In the genomic region with DNA sequence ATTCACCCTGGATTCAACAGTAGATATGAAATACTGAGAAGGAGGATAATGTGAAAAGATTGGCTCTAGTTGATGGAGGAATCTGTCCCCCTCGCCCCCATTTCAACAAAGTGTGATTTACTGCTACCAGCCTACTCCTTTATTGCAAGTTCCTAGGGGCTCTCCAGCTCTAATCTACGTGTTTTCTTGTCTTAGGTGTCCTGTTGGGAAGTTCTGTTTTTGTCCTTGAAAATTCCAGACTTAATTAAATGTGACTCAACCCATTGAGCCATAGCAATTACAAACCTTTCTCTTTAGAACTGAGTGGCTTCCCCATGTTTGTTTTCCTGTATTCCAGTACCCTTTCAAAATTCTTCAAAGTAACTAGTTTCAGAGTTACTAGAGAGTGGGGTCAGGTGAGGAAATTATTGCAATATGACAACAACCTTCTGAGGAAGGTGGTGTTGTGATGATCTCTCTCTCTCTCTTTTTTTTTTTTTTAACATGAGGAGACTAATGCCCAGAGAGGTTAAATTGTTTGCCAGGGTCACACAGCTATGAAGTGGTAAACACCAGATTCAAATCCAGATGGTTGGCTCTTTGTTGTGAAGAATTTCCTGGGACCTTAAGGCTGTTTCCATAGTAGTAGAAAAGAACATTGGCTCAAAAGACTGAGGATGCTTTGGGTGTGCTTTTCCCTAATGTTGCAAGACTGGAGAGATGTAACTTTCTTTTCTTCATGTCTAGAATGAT, we compare ENCODE assay signal across 11 cellular contexts. TPM values are rescaled to one million over a fixed set of nuclear protein-coding genes. Genes with fewer than 3 reads are reported as not detected.
DNase-seq lines count a peak whose midpoint lies in the region; ATAC-seq and TF ChIP-seq lines count a peak whose summit lies in the region.
"Had no signal": no experiment of that assay in that cellular context is flagged by ENCODE, and none has a peak within 500 bp of the region (broad histone marks: within the 10 kb centered on the region; RNA-seq: fewer than 3 reads in every experiment).

No MANE protein-coding gene starts in this region.

- H3K9me3 Mint-ChIP-seq in HFFc6, result peaks cover 3% of the 10 kb centered on the region; the same call in 1 of the 2 replicates
- H3K9me3 Mint-ChIP-seq in nephron progenitor cell, result no peaks in the 10 kb centered on the region
- no peaks in the 10 kb centered on the region for H3K9me3 Mint-ChIP-seq in stimulated activated naive B cell treated with anti-CD40 and anti-IgM and Interleukin-4, amounts not matched to agents 10 μg/mL and 1 μg/mL and 100 μg/mL, for 72 hours

- peaks cover 2% of the 10 kb centered on the region; the same call in 1 of the 2 replicates for H3K27me3 Mint-ChIP-seq in HFFc6 (ENCODE audit: insufficient read depth)
- H3K27me3 Mint-ChIP-seq in nephron progenitor cell (ENCODE audit: low read depth, poor library complexity), result peaks cover 10% of the 10 kb centered on the region
- peaks cover 20 to 33% of the 10 kb centered on the region in 2 donors for H3K27me3 Mint-ChIP-seq in stimulated activated naive B cell treated with anti-CD40 and anti-IgM and Interleukin-4, amounts not matched to agents 10 μg/mL and 1 μg/mL and 100 μg/mL, for 72 hours

- no peaks in the 10 kb centered on the region for H3K36me3 ChIP-seq in duodenal mucosa (ENCODE audit: control insufficient read depth in 1 of 2, insufficient read depth in 2 of 2, low read length in 2 of 2)
- H3K36me3 ChIP-seq: thyroid gland had no signal

- H3K4me1 ChIP-seq in duodenal mucosa (ENCODE audit: control insufficient read depth in 1 of 2, insufficient read depth in 2 of 2, low read length in 2 of 2), result peaks cover 15 to 25% of the 10 kb centered on the region in 2 donors

- H3K9ac ChIP-seq in duodenal mucosa (ENCODE audit: low read depth in 1 of 2, low read length in 2 of 2), result no peak overlapping the region

- H3K4me1 Mint-ChIP-seq in HFFc6 (ENCODE audit: low read depth) (peaks cover 78% of the 10 kb centered on the region), nephron progenitor cell (peaks cover 51% of the 10 kb centered on the region)
- peaks cover 10 to 26% of the 10 kb centered on the region in 2 donors for H3K4me1 Mint-ChIP-seq in stimulated activated naive B cell treated with anti-CD40 and anti-IgM and Interleukin-4, amounts not matched to agents 10 μg/mL and 1 μg/mL and 100 μg/mL, for 72 hours

- H3K4me3 ChIP-seq in AG10803 (ENCODE audit: low read length) (no peak overlapping the region), duodenal mucosa (ENCODE audit: low read depth in 1 of 2, low read length in 2 of 2) (no peak overlapping the region)
- H3K4me3 ChIP-seq: thyroid gland had no signal

- ATAC-seq in stimulated activated naive B cell treated with anti-CD40 and anti-IgM and Interleukin-4, amounts not matched to agents 10 μg/mL and 1 μg/mL and 100 μg/mL, for 72 hours (replicated peaks), result no peak
- no peak for ATAC-seq in HG03045 (IDR thresholded peaks at IDR 0.05; ENCODE audit: unreplicated experiment)

- H3K27ac Mint-ChIP-seq in HFFc6, result peak overlapping the region; percentile 83
- H3K27ac Mint-ChIP-seq in nephron progenitor cell, result peak overlapping the region; percentile 55
- H3K27ac Mint-ChIP-seq in stimulated activated naive B cell treated with anti-CD40 and anti-IgM and Interleukin-4, amounts not matched to agents 10 μg/mL and 1 μg/mL and 100 μg/mL, for 72 hours, result no peak overlapping the region

- H3K4me3 Mint-ChIP-seq in HFFc6 (peak overlapping the region; percentile 95), nephron progenitor cell (peak overlapping the region; percentile 19)
- H3K4me3 Mint-ChIP-seq in stimulated activated naive B cell treated with anti-CD40 and anti-IgM and Interleukin-4, amounts not matched to agents 10 μg/mL and 1 μg/mL and 100 μg/mL, for 72 hours, result no peak overlapping the region

- peak overlapping the region; percentile 36 for H3K27ac ChIP-seq in duodenal mucosa (ENCODE audit: low read depth, low read length)
- H3K27ac ChIP-seq: thyroid gland had no signal

- H3K36me3 Mint-ChIP-seq in HFFc6 (ENCODE audit: low read depth), result peaks cover 18% of the 10 kb centered on the region
- H3K36me3 Mint-ChIP-seq in nephron progenitor cell (ENCODE audit: low read depth), result peaks cover 20% of the 10 kb centered on the region
- H3K36me3 Mint-ChIP-seq in stimulated activated naive B cell treated with anti-CD40 and anti-IgM and Interleukin-4, amounts not matched to agents 10 μg/mL and 1 μg/mL and 100 μg/mL, for 72 hours, result peaks cover 5 to 12% of the 10 kb centered on the region in 2 donors

- TF ChIP-seq CTCF in AG10803 (conservative IDR thresholded peaks at IDR 0.05; ENCODE audit: low read length), result no peak
- no peak for TF ChIP-seq CTCF in HFFc6 (IDR thresholded peaks at IDR 0.05)
- TF ChIP-seq CTCF in nephron progenitor cell (IDR thresholded peaks at IDR 0.05), result no peak

- H3K27me3 ChIP-seq in duodenal mucosa (ENCODE audit: control insufficient read depth in 1 of 2, insufficient read depth in 2 of 2, low read length in 2 of 2), result no peaks in the 10 kb centered on the region
- H3K27me3 ChIP-seq: thyroid gland had no signal

- H3K9me3 ChIP-seq in duodenal mucosa (ENCODE audit: control insufficient read depth in 1 of 2, low read length in 2 of 2), result no peaks in the 10 kb centered on the region
- H3K9me3 ChIP-seq: thyroid gland had no signal

- DNase-seq in AG10803 (ENCODE audit: low read depth) (peak; percentile 44), HFFc6 (peak; percentile 43), nephron progenitor cell (no peak), medulla oblongata (ENCODE audit: extremely low spot score) (no peak), occipital lobe (lab: John Stamatoyannopoulos, UW) (no peak)
- DNase-seq in stimulated activated naive B cell treated with anti-CD40 and anti-IgM and Interleukin-4, amounts not matched to agents 10 μg/mL and 1 μg/mL and 100 μg/mL, for 72 hours, result no peak
- DNase-seq: activated T-cell treated with anti-CD3 and anti-CD28 coated beads, Interleukin-2, amount 50 U/mL, for 1 hour; effector CD8-positive, alpha-beta T cell; thyroid gland had no signal

RNA-seq across cellular contexts. Expression of a gene that starts 3.5 kb away (rescaled TPM):
- total RNA-seq in HFFc6 (2021; fragmentation: NEBNext Ultra II Directional; extraction: Animal tissue kit (Norgen Biotek cat#: 25700)), result 10 to 100 TPM; 12.0 to 16.8 (median 14.7) TPM
- total RNA-seq in occipital lobe, result 61.0 TPM

Comparison
In these comparisons a context has a peak if more than half of its experiments do, and no peak if none do; other contexts are left out.
1. DNase-seq: peak in AG10803 (single experiment) and HFFc6 (single experiment); none in nephron progenitor cell (single experiment), medulla oblongata (single experiment), stimulated activated naive B cell treated with anti-CD40 and anti-IgM and Interleukin-4, amounts not matched to agents 10 μg/mL and 1 μg/mL and 100 μg/mL, for 72 hours (single experiment) and occipital lobe (single experiment).
2. H3K4me3 Mint-ChIP-seq: peak in HFFc6 (single experiment) and nephron progenitor cell (single experiment); none in stimulated activated naive B cell treated with anti-CD40 and anti-IgM and Interleukin-4, amounts not matched to agents 10 μg/mL and 1 μg/mL and 100 μg/mL, for 72 hours (0 of 2).